25 cellular contexts compared by ENCODE assay signal in genomic region chr3:172973799-172974198, GRCh38.
DNase-seq lines count a peak whose midpoint lies in the region; TF ChIP-seq lines count a peak whose summit lies in the region.
"Had no signal": no experiment of that assay in that cellular context is flagged by ENCODE, and none has a peak within 500 bp of the region (broad histone marks: within the 10 kb centered on the region; RNA-seq: fewer than 3 reads in every experiment).

No MANE protein-coding gene starts in this region.

- H3K9me3 ChIP-seq in esophagus squamous epithelium = no peaks in the 10 kb centered on the region
- H3K9me3 ChIP-seq: BLaER1 had no signal

- no peak overlapping the region for H3K27ac ChIP-seq in esophagus squamous epithelium
- H3K27ac ChIP-seq: BLaER1, RWPE1 had no signal

- TF ChIP-seq POLR2A in esophagus squamous epithelium (IDR thresholded peaks at IDR 0.05) = no peak

- no peaks in the 10 kb centered on the region for H3K4me1 ChIP-seq in esophagus squamous epithelium
- H3K4me1 ChIP-seq: BLaER1 had no signal

- no peaks in the 10 kb centered on the region for H3K36me3 ChIP-seq in esophagus squamous epithelium
- H3K36me3 ChIP-seq: BLaER1 had no signal

- 31 to 39% methylated on average over 2 of the region's 2 CpGs for WGBS in esophagus squamous epithelium, 2 donors

- H3K4me3 ChIP-seq in esophagus squamous epithelium = no peak overlapping the region
- H3K4me3 ChIP-seq: BLaER1, GM12878 had no signal

- no peaks in the 10 kb centered on the region for H3K27me3 ChIP-seq in esophagus squamous epithelium
- H3K27me3 ChIP-seq: BLaER1 had no signal

- intact Hi-C loops in esophagus squamous epithelium (cut with DNase I) = no loop called here

- TF ChIP-seq CTCF in esophagus squamous epithelium (IDR thresholded peaks at IDR 0.05) = no peak

- peak; percentile 11 for DNase-seq in NCI-H2171 treated with DMSO at 0.1 percent for 48 hours (lab: John Stamatoyannopoulos, UW)
- DNase-seq in NCI-H2171 (lab: John Stamatoyannopoulos, UW) = no peak
- peak; percentile 85 for DNase-seq in NCI-H187 treated with DMSO at 0.1 percent for 48 hours (lab: John Stamatoyannopoulos, UW)
- DNase-seq in NCI-H510A (lab: John Stamatoyannopoulos, UW) = peak; percentile 6
- no peak for DNase-seq in activated T-cell treated with anti-CD3 and anti-CD28 coated beads, Interleukin-2, amount 50 U/mL, for 1 hour
- DNase-seq in RKO (ENCODE audit: low spot score) = no peak
- no peak for DNase-seq in esophagus squamous epithelium (lab: John Stamatoyannopoulos, UW)
- DNase-seq: CD4-positive, CD25-positive, alpha-beta regulatory T cell; DMS153; EL; GDM1; HCEC 1CT; KG1; NCI-H1048; NCI-H1694; NCI-H2081; NCI-H226; NCI-H524; NCI-H774; SHP77; T-helper 1 cell; T-helper 9 cell had no signal

Comparison
In these comparisons a context has a peak if more than half of its experiments do, and no peak if none do; other contexts are left out.
1. DNase-seq: peak in NCI-H2171 treated with DMSO at 0.1 percent for 48 hours (single experiment), NCI-H187 treated with DMSO at 0.1 percent for 48 hours (single experiment) and NCI-H510A (single experiment); none in NCI-H2171 (single experiment), activated T-cell treated with anti-CD3 and anti-CD28 coated beads, Interleukin-2, amount 50 U/mL, for 1 hour (single experiment), RKO (single experiment) and esophagus squamous epithelium (single experiment).